1 cellular context compared by ENCODE assay signal in the genomic region with DNA sequence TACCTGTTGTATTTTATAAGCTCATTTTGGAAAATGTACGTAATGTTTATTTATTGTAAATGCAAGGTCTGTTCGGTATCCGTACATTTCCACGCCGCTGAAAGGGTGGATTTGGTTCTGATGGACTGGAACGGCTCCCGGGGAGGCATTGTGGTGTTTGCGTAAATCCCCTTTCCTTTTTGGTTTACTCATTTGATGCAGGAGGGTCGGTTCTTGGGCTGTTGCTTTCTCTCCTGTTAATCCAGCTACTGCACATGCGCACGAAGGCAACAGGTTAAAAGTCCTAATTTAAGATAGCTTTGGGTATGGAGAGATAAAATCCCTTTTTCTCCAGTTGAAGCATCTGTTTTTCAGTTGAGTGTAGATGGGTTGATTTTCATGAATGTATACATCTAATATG.
TF ChIP-seq lines count a peak whose summit lies in the region.

No MANE protein-coding gene starts in this region.

TF ChIP-seq in H1, 55 proteins besides CTCF, POLR2A, EP300 and RAD21:
- TF ChIP-seq EZH2 (IDR thresholded peaks at IDR 0.05; ENCODE audit: low read depth, low read length, severe bottlenecking) (no peak), SIX5 (IDR thresholded peaks at IDR 0.05; ENCODE audit: low read depth, low read length) (no peak), CTBP2 (IDR thresholded peaks at IDR 0.05; ENCODE audit: borderline replicate concordance, insufficient read depth, insufficient read length, low read length) (no peak), NANOG (IDR thresholded peaks at IDR 0.05; ENCODE audit: insufficient read depth, low read depth, low read length, poor library complexity, severe bottlenecking) (no peak), BACH1 (IDR thresholded peaks at IDR 0.05; ENCODE audit: low read length) (no peak), POU5F1 (IDR thresholded peaks at IDR 0.05; ENCODE audit: low read depth, low read length) (no peak), CHD1 (IDR thresholded peaks at IDR 0.05; ENCODE audit: low read depth, low read length) (no peak)
TF ChIP-seq in H1: peak in this region for 0.
